ENCODE assay signal across 2 cellular contexts in the genomic region with DNA sequence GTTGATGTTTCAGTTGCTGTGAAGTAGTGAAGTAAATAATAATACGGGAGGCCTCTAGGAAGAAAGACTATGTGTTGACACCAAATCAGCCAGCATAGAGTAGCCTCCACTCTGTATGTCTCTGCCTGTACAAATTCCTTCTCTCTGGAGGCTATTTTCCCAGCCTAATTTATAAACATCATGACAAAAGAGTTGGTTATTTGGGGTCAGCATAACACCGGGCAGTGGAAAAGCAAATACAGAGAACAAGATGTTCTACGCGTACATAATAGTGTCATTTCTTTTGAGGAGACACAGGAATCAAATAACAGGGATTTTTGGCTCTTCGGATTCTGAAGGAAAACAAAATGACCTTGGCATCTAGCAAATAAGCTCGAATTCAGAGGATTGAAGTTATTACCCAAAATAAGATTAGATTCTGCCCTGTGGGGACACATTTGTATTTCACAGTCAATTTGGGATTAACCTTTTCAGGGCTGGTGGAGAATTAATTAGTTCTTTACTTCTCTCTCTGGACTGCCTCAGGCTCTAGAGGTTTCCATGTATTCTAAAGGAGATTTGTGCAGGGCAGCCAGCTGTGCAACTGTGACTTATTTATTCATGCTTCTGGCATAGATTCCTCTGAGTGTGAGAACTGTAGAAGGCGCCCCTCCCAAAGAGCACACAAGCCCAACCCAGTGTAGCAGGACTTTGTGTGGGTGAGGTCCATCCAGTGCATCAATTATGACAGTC.
TF ChIP-seq lines count a peak whose summit lies in the region.

No MANE protein-coding gene starts in this region.

TF ChIP-seq in HEK293, 187 proteins besides CTCF, POLR2A, EP300 and RAD21:
- TF ChIP-seq ZNF529 (tag by site-specific recombination; IDR thresholded peaks at IDR 0.05; ENCODE audit: insufficient replicate concordance) (no peak), TRIM28 (IDR thresholded peaks at IDR 0.05; ENCODE audit: borderline replicate concordance, low read length) (0 out of 2 replicates have a peak, but pooled peaks have one; percentile 18)

TF ChIP-seq in K562, 482 proteins besides CTCF, POLR2A, EP300 and RAD21:
- TF ChIP-seq ZNF316 (IDR thresholded peaks at IDR 0.05) (no peak), ZBED1 (IDR thresholded peaks at IDR 0.05) (no peak), ETV6 (IDR thresholded peaks at IDR 0.05; ENCODE audit: borderline replicate concordance in 1 of 2, low read depth in 2 of 2, low read length in 1 of 2) (no peak), ETV6 (CRISPR knock-in tag; IDR thresholded peaks at IDR 0.05; ENCODE audit: borderline replicate concordance) (no peak), BCOR (IDR thresholded peaks at IDR 0.05) (no peak), EZH2 (IDR thresholded peaks at IDR 0.05; ENCODE audit: borderline replicate concordance, low read depth, low read length) (no peak), JUND (IDR thresholded peaks at IDR 0.05; ENCODE audit: borderline replicate concordance, low read depth, low read length) (no peak), JUND (tag; IDR thresholded peaks at IDR 0.05; ENCODE audit: borderline replicate concordance, low read depth, low read length) (no peak), EWSR1 (IDR thresholded peaks at IDR 0.05; ENCODE audit: borderline replicate concordance, low read depth, partially characterized antibody) (no peak), ESRRA (IDR thresholded peaks at IDR 0.05; ENCODE audit: borderline replicate concordance, low read depth) (no peak), NCOA2 (IDR thresholded peaks at IDR 0.05; ENCODE audit: partially characterized antibody in 2 of 2) (no peak), ZBTB7A (IDR thresholded peaks at IDR 0.05; ENCODE audit: borderline replicate concordance, control insufficient read depth, low read depth, low read length) (no peak)
- TF ChIP-seq, protein P1, sequence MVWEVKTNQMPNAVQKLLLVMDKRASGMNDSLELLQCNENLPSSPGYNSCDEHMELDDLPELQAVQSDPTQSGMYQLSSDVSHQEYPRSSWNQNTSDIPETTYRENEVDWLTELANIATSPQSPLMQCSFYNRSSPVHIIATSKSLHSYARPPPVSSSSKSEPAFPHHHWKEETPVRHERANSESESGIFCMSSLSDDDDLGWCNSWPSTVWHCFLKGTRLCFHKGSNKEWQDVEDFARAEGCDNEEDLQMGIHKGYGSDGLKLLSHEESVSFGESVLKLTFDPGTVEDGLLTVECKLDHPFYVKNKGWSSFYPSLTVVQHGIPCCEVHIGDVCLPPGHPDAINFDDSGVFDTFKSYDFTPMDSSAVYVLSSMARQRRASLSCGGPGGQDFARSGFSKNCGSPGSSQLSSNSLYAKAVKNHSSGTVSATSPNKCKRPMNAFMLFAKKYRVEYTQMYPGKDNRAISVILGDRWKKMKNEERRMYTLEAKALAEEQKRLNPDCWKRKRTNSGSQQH (CRISPR knock-in tag; IDR thresholded peaks at IDR 0.05), result no peak
- TF ChIP-seq, protein P2, sequence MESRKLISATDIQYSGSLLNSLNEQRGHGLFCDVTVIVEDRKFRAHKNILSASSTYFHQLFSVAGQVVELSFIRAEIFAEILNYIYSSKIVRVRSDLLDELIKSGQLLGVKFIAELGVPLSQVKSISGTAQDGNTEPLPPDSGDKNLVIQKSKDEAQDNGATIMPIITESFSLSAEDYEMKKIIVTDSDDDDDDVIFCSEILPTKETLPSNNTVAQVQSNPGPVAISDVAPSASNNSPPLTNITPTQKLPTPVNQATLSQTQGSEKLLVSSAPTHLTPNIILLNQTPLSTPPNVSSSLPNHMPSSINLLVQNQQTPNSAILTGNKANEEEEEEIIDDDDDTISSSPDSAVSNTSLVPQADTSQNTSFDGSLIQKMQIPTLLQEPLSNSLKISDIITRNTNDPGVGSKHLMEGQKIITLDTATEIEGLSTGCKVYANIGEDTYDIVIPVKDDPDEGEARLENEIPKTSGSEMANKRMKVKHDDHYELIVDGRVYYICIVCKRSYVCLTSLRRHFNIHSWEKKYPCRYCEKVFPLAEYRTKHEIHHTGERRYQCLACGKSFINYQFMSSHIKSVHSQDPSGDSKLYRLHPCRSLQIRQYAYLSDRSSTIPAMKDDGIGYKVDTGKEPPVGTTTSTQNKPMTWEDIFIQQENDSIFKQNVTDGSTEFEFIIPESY (CRISPR knock-in tag; IDR thresholded peaks at IDR 0.05), result no peak
